8 cellular contexts compared by ENCODE assay signal in the genomic region with DNA sequence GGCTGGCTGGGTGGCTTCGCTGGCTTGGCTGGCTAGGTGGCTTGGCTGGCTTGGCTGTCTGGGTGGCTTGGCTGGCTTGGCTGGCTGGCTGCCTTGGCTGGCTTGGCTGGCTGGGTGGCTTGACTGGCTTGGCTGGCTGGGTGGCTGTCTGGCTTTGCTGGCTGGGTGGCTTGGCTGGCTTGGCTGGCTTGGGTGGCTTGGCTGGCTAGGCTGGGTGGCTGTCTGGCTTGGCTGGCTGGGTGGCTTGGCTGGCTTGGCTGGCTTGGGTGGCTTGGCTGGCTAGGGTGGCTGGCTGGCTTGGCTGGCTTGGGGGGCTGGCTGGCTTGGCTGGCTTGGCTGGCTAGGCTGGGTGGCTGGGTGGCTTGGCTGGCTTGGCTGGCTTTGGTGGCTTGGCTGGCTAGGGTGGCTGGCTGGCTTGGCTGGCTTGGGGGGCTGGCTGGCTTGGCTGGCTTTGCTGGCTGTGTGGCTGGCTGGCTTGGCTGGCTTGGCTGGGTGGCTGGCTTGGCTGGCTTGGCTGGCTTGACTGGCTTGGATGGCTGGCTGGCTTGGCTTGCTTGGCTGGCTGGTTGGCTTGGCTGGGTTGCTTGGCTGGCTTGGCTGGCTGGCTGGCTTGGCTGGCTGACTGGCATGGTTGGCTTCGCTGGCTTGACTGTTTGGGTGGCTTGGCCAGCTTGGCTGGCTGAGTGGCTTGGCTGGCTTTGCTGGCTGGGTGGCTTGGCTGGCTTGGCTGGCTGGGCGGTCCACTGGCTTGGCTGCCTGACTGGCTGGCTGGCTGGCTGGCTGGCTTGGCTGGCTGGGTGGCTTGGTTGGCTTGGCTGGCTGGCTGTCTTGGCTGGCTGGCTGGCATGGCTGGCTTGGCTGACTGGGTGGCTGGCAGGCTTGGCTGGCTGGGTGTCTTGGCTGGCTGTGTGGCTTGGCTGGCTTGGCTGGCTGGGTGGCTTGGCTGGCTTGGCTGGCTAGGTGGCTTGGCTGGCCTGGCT.
DNase-seq lines count a peak whose midpoint lies in the region; ATAC-seq, FAIRE-seq and TF ChIP-seq lines count a peak whose summit lies in the region.
"Not testable (repeated sequence)": the region's sequence is repeated elsewhere in the genome, so short reads cannot be mapped to it uniquely, and the experiment has no call there.

No MANE protein-coding gene starts in this region.

- not testable (repeated sequence) for H3K9me3 ChIP-seq in heart left ventricle, right lobe of liver, pancreas, upper lobe of right lung

- H3K4me3 Mint-ChIP-seq in activated B cell treated with CpG ODN at 0.5 μM for 24 hours; activated T-cell treated with anti-CD3 and anti-CD28 coated beads, Interleukin-2, amount 50 U/mL, for 24 hours; chondrocyte (ENCODE audit: unreplicated experiment): not testable (repeated sequence)

- not testable (repeated sequence) for FAIRE-seq in pancreas (lab: Jason Lieb, UNC)

- not testable (repeated sequence) for ATAC-seq in activated B cell treated with CpG ODN at 0.5 μM for 24 hours (ENCODE audit: low read depth); heart left ventricle; right lobe of liver; pancreas; upper lobe of right lung

- intact Hi-C loops in activated B cell treated with CpG ODN at 0.5 μM for 24 hours (cut with micrococcal nuclease); heart left ventricle (cut with DNase I); right lobe of liver (cut with DNase I); pancreas (cut with DNase I); upper lobe of right lung (cut with DNase I): not testable (repeated sequence)

- not testable (repeated sequence) for TF ChIP-seq CTCF in activated B cell treated with CpG ODN at 0.5 μM for 24 hours (IDR thresholded peaks at IDR 0.05); chondrocyte (IDR thresholded peaks at IDR 0.05); heart left ventricle (IDR thresholded peaks at IDR 0.05); right lobe of liver (IDR thresholded peaks at IDR 0.05); pancreas (IDR thresholded peaks at IDR 0.05); upper lobe of right lung (IDR thresholded peaks at IDR 0.05)

- not testable (repeated sequence) for H3K36me3 ChIP-seq in heart left ventricle, right lobe of liver, pancreas, upper lobe of right lung

- not testable (repeated sequence) for H3K27ac ChIP-seq in heart left ventricle, right lobe of liver, pancreas, upper lobe of right lung

- H3K4me1 ChIP-seq in heart left ventricle, right lobe of liver, pancreas, upper lobe of right lung: not testable (repeated sequence)

- not testable (repeated sequence) for H3K27me3 Mint-ChIP-seq in activated B cell treated with CpG ODN at 0.5 μM for 24 hours; activated T-cell treated with anti-CD3 and anti-CD28 coated beads, Interleukin-2, amount 50 U/mL, for 24 hours; chondrocyte (ENCODE audit: low read depth)

- H3K27me3 ChIP-seq in heart left ventricle, right lobe of liver, pancreas, upper lobe of right lung: not testable (repeated sequence)

- peak; percentile 3 for DNase-seq in Daoy (ENCODE audit: low read depth)
- DNase-seq in activated B cell treated with CpG ODN at 0.5 μM for 24 hours = peak; percentile 23
- peak; percentile 31 for DNase-seq in activated T-cell treated with anti-CD3 and anti-CD28 coated beads, Interleukin-2, amount 50 U/mL, for 24 hours
- DNase-seq in chondrocyte (ENCODE audit: low spot score) = peak; percentile 92
- peak; percentile 6 to 70 (median 21) for DNase-seq in heart left ventricle
- DNase-seq in right lobe of liver = peak in 2 of 3 donors; percentile 42 to 48
- DNase-seq in pancreas = peak in 5 of 6 donors; percentile 12 to 85 (median 14)
- peak; percentile 68 for DNase-seq in upper lobe of right lung

- TF ChIP-seq POLR2A in heart left ventricle (IDR thresholded peaks at IDR 0.05); right lobe of liver (IDR thresholded peaks at IDR 0.05): not testable (repeated sequence)

- 82 to 100% (median 82%) methylated on average over 2 of the region's 3 CpGs; no CpG with 5 or more reads in 1 of the 4 donors for WGBS in heart left ventricle, 4 donors
- no CpG with 5 or more reads among the region's 3 CpGs for WGBS in right lobe of liver (ENCODE audit: insufficient coverage, low coverage, low lambda C conversion rate, missing lambda C conversion rate)
- WGBS in pancreas, 2 donors = 78 to 79% methylated on average over 2 of the region's 3 CpGs

- H3K36me3 Mint-ChIP-seq in activated B cell treated with CpG ODN at 0.5 μM for 24 hours (ENCODE audit: low read depth); activated T-cell treated with anti-CD3 and anti-CD28 coated beads, Interleukin-2, amount 50 U/mL, for 24 hours (ENCODE audit: low read depth); chondrocyte (ENCODE audit: low read depth): not testable (repeated sequence)

- POLR2A ChIA-PET in activated B cell treated with CpG ODN at 0.5 μM for 24 hours (lab: Charles Lee) = not testable (repeated sequence)

- H3K4me3 ChIP-seq in heart left ventricle, right lobe of liver, pancreas, upper lobe of right lung: not testable (repeated sequence)

- H3K4me1 Mint-ChIP-seq in activated B cell treated with CpG ODN at 0.5 μM for 24 hours; activated T-cell treated with anti-CD3 and anti-CD28 coated beads, Interleukin-2, amount 50 U/mL, for 24 hours (ENCODE audit: low read depth); chondrocyte (ENCODE audit: low read depth): not testable (repeated sequence)

- H3K27ac Mint-ChIP-seq in activated B cell treated with CpG ODN at 0.5 μM for 24 hours; activated T-cell treated with anti-CD3 and anti-CD28 coated beads, Interleukin-2, amount 50 U/mL, for 24 hours; chondrocyte (ENCODE audit: unreplicated experiment): not testable (repeated sequence)

- not testable (repeated sequence) for H3K9me3 Mint-ChIP-seq in activated B cell treated with CpG ODN at 0.5 μM for 24 hours; activated T-cell treated with anti-CD3 and anti-CD28 coated beads, Interleukin-2, amount 50 U/mL, for 24 hours; chondrocyte (ENCODE audit: low read depth)

- CTCF ChIA-PET in activated B cell treated with CpG ODN at 0.5 μM for 24 hours (lab: Charles Lee) = not testable (repeated sequence)

Comparison
In these comparisons a context has a peak if more than half of its experiments do, and no peak if none do; other contexts are left out.
1. DNase-seq: peak in every context shown above with its lines; median percentile 92 in chondrocyte; 68 in upper lobe of right lung; 45 in right lobe of liver; 31 in activated T-cell treated with anti-CD3 and anti-CD28 coated beads, Interleukin-2, amount 50 U/mL, for 24 hours; 23 in activated B cell treated with CpG ODN at 0.5 μM for 24 hours; 21 in heart left ventricle; 14 in pancreas; 3 in Daoy.